In genomic region chr10:124872681-124873080, GRCh38 we compare ENCODE assay signal across 3 cellular contexts.
A peak's percentile ranks its signal among the peaks of the same experiment; 100 is the strongest.
TF ChIP-seq lines count a peak whose summit lies in the region.

No MANE protein-coding gene starts in this region.

TF ChIP-seq in SK-N-SH treated with all-trans-retinoic acid at 6 μM for 48 hours, 23 proteins besides CTCF, POLR2A, EP300 and RAD21:
- peak; percentile 92 for TF ChIP-seq ZNF8 (CRISPR knock-in tag; IDR thresholded peaks at IDR 0.05)
- TF ChIP-seq ZC3H10 (CRISPR knock-in tag; IDR thresholded peaks at IDR 0.05), result no peak

TF ChIP-seq in SK-N-SH, 30 proteins besides CTCF, POLR2A, EP300 and RAD21:
- TF ChIP-seq PBX3 (IDR thresholded peaks at IDR 0.05) (no peak), USF2 (IDR thresholded peaks at IDR 0.05; ENCODE audit: borderline replicate concordance, low read depth, low read length) (no peak), MXI1 (IDR thresholded peaks at IDR 0.05; ENCODE audit: low read depth, low read length) (no peak), SMC3 (IDR thresholded peaks at IDR 0.05; ENCODE audit: low read depth, low read length) (no peak), JUND (IDR thresholded peaks at IDR 0.05) (no peak), FOXM1 (IDR thresholded peaks at IDR 0.05; ENCODE audit: low read depth) (no peak), MAX (IDR thresholded peaks at IDR 0.05; ENCODE audit: low read depth) (no peak), POLR2AphosphoS5 (IDR thresholded peaks at IDR 0.05; ENCODE audit: low read depth, low read length) (no peak), REST (IDR thresholded peaks at IDR 0.05; ENCODE audit: low read depth, low read length) (no peak)

TF ChIP-seq in H1, 55 proteins besides CTCF, POLR2A, EP300 and RAD21:
- TF ChIP-seq KDM1A (IDR thresholded peaks at IDR 0.05; ENCODE audit: borderline replicate concordance, low read length) (peak; percentile 64; the same call in 1 of the 2 replicates), BRCA1 (IDR thresholded peaks at IDR 0.05; ENCODE audit: low read depth, low read length) (no peak), CTBP2 (IDR thresholded peaks at IDR 0.05; ENCODE audit: borderline replicate concordance, insufficient read depth, insufficient read length, low read length) (no peak), ATF3 (IDR thresholded peaks at IDR 0.05; ENCODE audit: insufficient read depth, low read depth, low read length) (no peak)
